ENCODE assay signal across 26 cellular contexts in the genomic region with DNA sequence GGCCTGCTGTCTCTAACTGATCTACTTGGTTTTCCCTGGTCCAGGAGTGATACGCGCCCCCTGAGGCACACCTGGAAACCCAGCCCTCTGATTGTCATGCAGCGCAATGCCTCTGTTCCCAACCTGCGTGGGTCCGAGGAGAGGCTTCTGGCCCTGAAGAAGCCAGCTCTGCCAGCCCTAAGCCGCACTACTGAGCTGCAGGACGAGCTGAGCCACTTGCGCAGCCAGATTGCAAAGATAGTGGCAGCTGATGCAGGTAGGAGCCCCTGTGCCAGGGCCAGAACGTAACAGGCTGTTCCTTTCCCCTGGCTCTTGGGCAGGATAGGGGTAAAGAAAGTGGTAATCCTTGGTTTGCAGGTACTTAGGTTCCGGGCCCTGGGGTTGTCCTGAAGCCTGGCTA. TPM values are rescaled to one million over a fixed set of nuclear protein-coding genes. Genes with fewer than 3 reads are reported as not detected.
"Had no signal": no experiment of that assay in that cellular context is flagged by ENCODE, and none has a peak within 500 bp of the region (broad histone marks: within the 10 kb centered on the region; RNA-seq: fewer than 3 reads in every experiment).

No MANE protein-coding gene starts in this region.

- H3K27ac ChIP-seq: esophagus squamous epithelium, neutrophil, prostate gland, right atrium auricular region, stomach, thyroid gland had no signal

- H3K9me3 ChIP-seq: esophagus squamous epithelium, neutrophil, prostate gland, right atrium auricular region, stomach, thyroid gland had no signal

- DNase-seq: cortex of kidney; effector memory CD8-positive, alpha-beta T cell; erythroblast; esophagus squamous epithelium; foreskin melanocyte; hypothalamus; immature natural killer cell; naive B cell; stimulated activated CD4-positive, alpha-beta T cell treated with anti-CD3 and anti-CD28 coated beads, Interleukin-2, amount 100 ng/mL, for 24 hours; stimulated activated CD4-positive, alpha-beta T cell treated with anti-CD3 and anti-CD28 coated beads, Interleukin-4, amount 100 ng/mL, for 24 hours; stimulated activated naive CD4-positive, alpha-beta T cell treated with Interleukin-2 at 50 U/mL for 16 hours; stomach; thyroid gland had no signal

- H3K27ac Mint-ChIP-seq: effector memory CD8-positive, alpha-beta T cell; immature natural killer cell; memory B cell; natural killer cell treated with Interleukin-12 subunit alpha and Interleukin-12 subunit beta and Interleukin-15 and Interleukin-18, amount 100 ng/mL, for 72 hours; stimulated activated effector memory CD8-positive, alpha-beta T cell treated with anti-CD3 and anti-CD28 coated beads, Interleukin-12 subunit alpha, Interleukin-12 subunit beta, amount 100 ng/mL, for 72 hours had no signal

- H3K27me3 ChIP-seq: esophagus squamous epithelium, neutrophil, right atrium auricular region, stomach, thyroid gland had no signal

- H3K27me3 Mint-ChIP-seq: effector memory CD8-positive, alpha-beta T cell; memory B cell; naive B cell; natural killer cell treated with Interleukin-12 subunit alpha and Interleukin-12 subunit beta and Interleukin-15 and Interleukin-18, amount 100 ng/mL, for 72 hours had no signal

- H3K4me3 Mint-ChIP-seq: effector memory CD8-positive, alpha-beta T cell; immature natural killer cell; memory B cell; naive B cell; natural killer cell treated with Interleukin-12 subunit alpha and Interleukin-12 subunit beta and Interleukin-15 and Interleukin-18, amount 100 ng/mL, for 72 hours; stimulated activated effector memory CD8-positive, alpha-beta T cell treated with anti-CD3 and anti-CD28 coated beads, Interleukin-12 subunit alpha, Interleukin-12 subunit beta, amount 100 ng/mL, for 72 hours had no signal

- H3K4me1 ChIP-seq: prostate gland had no signal

- FAIRE-seq: endometrium, keratinocyte had no signal

- ATAC-seq: effector memory CD8-positive, alpha-beta T cell; left lobe of liver; natural killer cell treated with Interleukin-12 subunit alpha and Interleukin-12 subunit beta and Interleukin-15 and Interleukin-18, amount 100 ng/mL, for 72 hours; sciatic nerve; stimulated activated effector memory CD8-positive, alpha-beta T cell treated with anti-CD3 and anti-CD28 coated beads, Interleukin-12 subunit alpha, Interleukin-12 subunit beta, amount 100 ng/mL, for 72 hours had no signal

- H3K9me3 Mint-ChIP-seq: effector memory CD8-positive, alpha-beta T cell; immature natural killer cell; memory B cell; naive B cell; natural killer cell treated with Interleukin-12 subunit alpha and Interleukin-12 subunit beta and Interleukin-15 and Interleukin-18, amount 100 ng/mL, for 72 hours; neural crest cell; stimulated activated effector memory CD8-positive, alpha-beta T cell treated with anti-CD3 and anti-CD28 coated beads, Interleukin-12 subunit alpha, Interleukin-12 subunit beta, amount 100 ng/mL, for 72 hours had no signal

- H3K4me3 ChIP-seq: esophagus squamous epithelium, lung, prostate gland, right atrium auricular region, stomach, thyroid gland had no signal

RNA-seq across cellular contexts. Expression of a gene that starts 32.7 kb away (rescaled TPM):
- total RNA-seq: left lobe of liver, omental fat pad, right atrium auricular region, sciatic nerve, thyroid gland had no signal
